8 cellular contexts compared by ENCODE assay signal in genomic region chr9:35114921-35115341, GRCh38. TPM values are rescaled to one million over a fixed set of nuclear protein-coding genes. Genes with fewer than 3 reads are reported as not detected.
DNase-seq lines count a peak whose midpoint lies in the region; ATAC-seq and TF ChIP-seq lines count a peak whose summit lies in the region.

No MANE protein-coding gene starts in this region.

- DNase-seq in A172 (ENCODE audit: low spot score) (peak; percentile 35), GM13976 (ENCODE audit: low spot score) (peak; percentile 48), SJSA1 (ENCODE audit: low read depth in 1 of 2, low spot score in 2 of 2) (peak in 1 of 2 experiments; percentile 32), kidney tubule cell (ENCODE audit: low spot score) (peak; percentile 67)
- DNase-seq in central memory CD8-positive, alpha-beta T cell (ENCODE audit: low spot score in 2 of 2), result peak in 1 of 2 donors; percentile 34
- DNase-seq in stimulated activated naive B cell treated with anti-CD40 and anti-IgM and Interleukin-4, amounts not matched to agents 10 μg/mL and 1 μg/mL and 100 μg/mL, for 72 hours, result peak; percentile 58

- H3K36me3 ChIP-seq in SJSA1, result no peaks in the 10 kb centered on the region

- peaks cover 46% of the 10 kb centered on the region for H3K4me1 ChIP-seq in SJSA1 (replicated peaks)

- no peaks in the 10 kb centered on the region for H3K27me3 Mint-ChIP-seq in central memory CD8-positive, alpha-beta T cell
- H3K27me3 Mint-ChIP-seq in stimulated activated naive B cell treated with anti-CD40 and anti-IgM and Interleukin-4, amounts not matched to agents 10 μg/mL and 1 μg/mL and 100 μg/mL, for 72 hours, result no peaks in the 10 kb centered on the region

- no peaks in the 10 kb centered on the region for H3K9me3 ChIP-seq in SJSA1 (replicated peaks)

- peaks cover 58% of the 10 kb centered on the region for H3K4me1 Mint-ChIP-seq in central memory CD8-positive, alpha-beta T cell
- H3K4me1 Mint-ChIP-seq in stimulated activated naive B cell treated with anti-CD40 and anti-IgM and Interleukin-4, amounts not matched to agents 10 μg/mL and 1 μg/mL and 100 μg/mL, for 72 hours, result peaks cover 42 to 67% of the 10 kb centered on the region in 2 donors

- no peak for ATAC-seq in central memory CD8-positive, alpha-beta T cell (replicated peaks; ENCODE audit: extremely low read depth, poor library complexity, severe bottlenecking)
- peak; percentile 4 to 18 for ATAC-seq in stimulated activated naive B cell treated with anti-CD40 and anti-IgM and Interleukin-4, amounts not matched to agents 10 μg/mL and 1 μg/mL and 100 μg/mL, for 72 hours (replicated peaks)
- ATAC-seq in HG03565 (IDR thresholded peaks at IDR 0.05; ENCODE audit: unreplicated experiment) (no peak), HG03095 (IDR thresholded peaks at IDR 0.05; ENCODE audit: unreplicated experiment) (no peak)

- H3K4me3 Mint-ChIP-seq in central memory CD8-positive, alpha-beta T cell, result peak overlapping the region; percentile 88
- peak overlapping the region; percentile 93 to 96 for H3K4me3 Mint-ChIP-seq in stimulated activated naive B cell treated with anti-CD40 and anti-IgM and Interleukin-4, amounts not matched to agents 10 μg/mL and 1 μg/mL and 100 μg/mL, for 72 hours

- peak overlapping the region; percentile 35 for H3K4me3 ChIP-seq in SJSA1

- H3K9me3 Mint-ChIP-seq in central memory CD8-positive, alpha-beta T cell, result no peaks in the 10 kb centered on the region
- no peaks in the 10 kb centered on the region for H3K9me3 Mint-ChIP-seq in stimulated activated naive B cell treated with anti-CD40 and anti-IgM and Interleukin-4, amounts not matched to agents 10 μg/mL and 1 μg/mL and 100 μg/mL, for 72 hours

- in situ Hi-C loops in GM13976 (cut with MboI; ENCODE audit: low sequenced_read_pairs, unreplicated experiment), result loop anchor here (5.0 kb wide), 1 partner anchor 362 kb away; no protein-coding TSS in a partner anchor

- peak overlapping the region; percentile 94 for H3K27ac Mint-ChIP-seq in central memory CD8-positive, alpha-beta T cell (ENCODE audit: low read depth)
- peak overlapping the region; percentile 86 for H3K27ac Mint-ChIP-seq in stimulated activated naive B cell treated with anti-CD40 and anti-IgM and Interleukin-4, amounts not matched to agents 10 μg/mL and 1 μg/mL and 100 μg/mL, for 72 hours

- peaks cover 10% of the 10 kb centered on the region for H3K36me3 Mint-ChIP-seq in central memory CD8-positive, alpha-beta T cell (ENCODE audit: insufficient read depth)
- peaks cover 0 to 5% of the 10 kb centered on the region in 2 donors for H3K36me3 Mint-ChIP-seq in stimulated activated naive B cell treated with anti-CD40 and anti-IgM and Interleukin-4, amounts not matched to agents 10 μg/mL and 1 μg/mL and 100 μg/mL, for 72 hours

- no peak for TF ChIP-seq CTCF in GM13976 (IDR thresholded peaks at IDR 0.05; ENCODE audit: borderline replicate concordance, control extremely low read depth, extremely low read depth, insufficient read depth, missing control alignments)

- peak overlapping the region; percentile 78 for H3K27ac ChIP-seq in SJSA1

- no peaks in the 10 kb centered on the region for H3K27me3 ChIP-seq in SJSA1 (replicated peaks)

RNA-seq across cellular contexts. Expression of gene ATOSB, which starts 0.7 kb away (rescaled TPM):
- total RNA-seq in A172 (2014; rRNA removed; shearing (Covaris generic)), result 20.3 and 26.3 TPM in 2 replicates
- total RNA-seq in SJSA1 (2014; rRNA removed; shearing (Covaris generic)), result 3.1 and 5.7 TPM in 2 replicates

RNA-seq across cellular contexts. Expression of gene STOML2, which starts 12.0 kb away (rescaled TPM):
- total RNA-seq in A172 (2014; rRNA removed; shearing (Covaris generic)), result 102 and 110 TPM in 2 replicates
- 73.3 and 75.4 TPM in 2 replicates for total RNA-seq in SJSA1 (2014; rRNA removed; shearing (Covaris generic))

RNA-seq across cellular contexts. Expression of gene PIGO, which starts 18.5 kb away (rescaled TPM):
- total RNA-seq in A172 (2014; rRNA removed; shearing (Covaris generic)), result 16.6 and 20.8 TPM in 2 replicates
- 7.1 and 10.6 TPM in 2 replicates for total RNA-seq in SJSA1 (2014; rRNA removed; shearing (Covaris generic))

RNA-seq across cellular contexts. Expression of gene FANCG, which starts 35.2 kb away (rescaled TPM):
- total RNA-seq in A172 (2014; rRNA removed; shearing (Covaris generic)), result 46.1 and 73.2 TPM in 2 replicates
- 22.8 and 26.1 TPM in 2 replicates for total RNA-seq in SJSA1 (2014; rRNA removed; shearing (Covaris generic))

RNA-seq across cellular contexts. Expression of gene VCP, which starts 42.5 kb away (rescaled TPM):
- 346 and 386 TPM in 2 replicates for total RNA-seq in A172 (2014; rRNA removed; shearing (Covaris generic))
- 206 and 209 TPM in 2 replicates for total RNA-seq in SJSA1 (2014; rRNA removed; shearing (Covaris generic))

Comparison
In these comparisons a context has a peak if more than half of its experiments do, and no peak if none do; other contexts are left out.
1. ATAC-seq: peak in stimulated activated naive B cell treated with anti-CD40 and anti-IgM and Interleukin-4, amounts not matched to agents 10 μg/mL and 1 μg/mL and 100 μg/mL, for 72 hours (2 of 2); none in central memory CD8-positive, alpha-beta T cell (single experiment), HG03565 (single experiment) and HG03095 (single experiment).